21 cellular contexts compared by ENCODE assay signal in the genomic region with DNA sequence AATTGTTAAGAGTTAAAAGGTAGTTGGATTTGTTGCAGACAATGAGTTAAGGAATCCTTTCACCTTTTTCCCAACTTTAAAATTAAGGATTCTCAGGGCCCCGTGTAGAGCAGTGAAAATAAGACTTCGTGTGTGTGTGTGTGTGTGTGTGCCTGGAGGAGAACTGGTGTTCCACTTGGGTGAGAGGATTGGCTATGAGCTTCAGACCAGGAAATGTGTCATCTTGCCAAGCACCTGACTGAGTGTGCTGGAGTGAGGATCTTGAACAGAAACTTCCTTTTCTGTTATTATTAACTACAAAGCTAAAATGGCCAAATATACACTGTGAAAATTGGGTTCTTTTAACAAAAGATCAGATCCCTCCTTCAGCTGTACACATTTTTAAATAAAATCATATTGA.
DNase-seq lines count a peak whose midpoint lies in the region; ATAC-seq, FAIRE-seq and TF ChIP-seq lines count a peak whose summit lies in the region.
"Had no signal": no experiment of that assay in that cellular context is flagged by ENCODE, and none has a peak within 500 bp of the region (broad histone marks: within the 10 kb centered on the region; RNA-seq: fewer than 3 reads in every experiment).

No MANE protein-coding gene starts in this region.

- H3K9me3 Mint-ChIP-seq in activated CD4-positive, alpha-beta memory T cell treated with anti-CD3 and anti-CD28 coated beads for 36 hours: peaks cover under 1% of the 10 kb centered on the region

- POLR2A ChIA-PET in activated CD4-positive, alpha-beta memory T cell treated with anti-CD3 and anti-CD28 coated beads for 36 hours (lab: Charles Lee): no interaction called here

- no peaks in the 10 kb centered on the region for H3K27me3 Mint-ChIP-seq in activated CD4-positive, alpha-beta memory T cell treated with anti-CD3 and anti-CD28 coated beads for 36 hours
- H3K27me3 Mint-ChIP-seq: CD4-positive, CD25-positive, alpha-beta regulatory T cell had no signal

- CTCF ChIA-PET in activated CD4-positive, alpha-beta memory T cell treated with anti-CD3 and anti-CD28 coated beads for 36 hours (lab: Charles Lee): no interaction called here

- H3K27ac ChIP-seq in foreskin keratinocyte: no peak overlapping the region
- no peak overlapping the region for H3K27ac ChIP-seq in thyroid gland
- H3K27ac ChIP-seq: SK-N-MC had no signal

- H3K4me1 ChIP-seq in foreskin keratinocyte (peaks cover 9% of the 10 kb centered on the region), thyroid gland (no peaks in the 10 kb centered on the region)
- H3K4me1 ChIP-seq: BE2C had no signal

- DNase-seq in HK-2 (ENCODE audit: unreplicated experiment): peak; percentile 17
- DNase-seq in RCC 7860 (ENCODE audit: low spot score): peak; percentile 5
- peak in 1 of 2 donors; percentile 39 for DNase-seq in foreskin keratinocyte
- DNase-seq in thyroid gland: peak; percentile 41 to 55
- DNase-seq in activated CD4-positive, alpha-beta memory T cell treated with anti-CD3 and anti-CD28 coated beads for 36 hours: no peak
- no peak for DNase-seq in middle frontal gyrus (ENCODE audit: extremely low spot score, low spot score)
- DNase-seq: BE2C; CD4-positive, CD25-positive, alpha-beta regulatory T cell; COR-L47; GOT3; KBM-7; MV-4-11; NCI-H1417; NCI-H187; NCI-H2227 treated with DMSO at 0.1 percent for 48 hours; NCI-H526; SHP77 had no signal

- TF ChIP-seq CTCF in foreskin keratinocyte (conservative IDR thresholded peaks at IDR 0.05) (no peak), thyroid gland (IDR thresholded peaks at IDR 0.05) (no peak)

- no peaks in the 10 kb centered on the region for H3K36me3 ChIP-seq in thyroid gland
- H3K36me3 ChIP-seq: BE2C had no signal

- peak; percentile 44 for FAIRE-seq in RCC 7860 (lab: Jason Lieb, UNC)
- FAIRE-seq: GM12891, HepG2 had no signal

- H3K4me3 Mint-ChIP-seq in activated CD4-positive, alpha-beta memory T cell treated with anti-CD3 and anti-CD28 coated beads for 36 hours: no peak overlapping the region
- H3K4me3 Mint-ChIP-seq: CD4-positive, CD25-positive, alpha-beta regulatory T cell had no signal

- ATAC-seq in foreskin keratinocyte (peak; percentile 23), GM18909 (IDR thresholded peaks at IDR 0.05; ENCODE audit: poor library complexity, unreplicated experiment) (no peak)
- ATAC-seq: HepG2 had no signal

- no peak overlapping the region for H3K27ac Mint-ChIP-seq in activated CD4-positive, alpha-beta memory T cell treated with anti-CD3 and anti-CD28 coated beads for 36 hours
- H3K27ac Mint-ChIP-seq: CD4-positive, CD25-positive, alpha-beta regulatory T cell had no signal

- H3K36me3 Mint-ChIP-seq in activated CD4-positive, alpha-beta memory T cell treated with anti-CD3 and anti-CD28 coated beads for 36 hours: no peaks in the 10 kb centered on the region
- H3K36me3 Mint-ChIP-seq: CD4-positive, CD25-positive, alpha-beta regulatory T cell had no signal

- intact Hi-C loops in thyroid gland (cut with DNase I): no loop called here
- intact Hi-C loops in activated CD4-positive, alpha-beta memory T cell treated with anti-CD3 and anti-CD28 coated beads for 36 hours (cut with micrococcal nuclease): no loop called here

- H3K27me3 ChIP-seq in foreskin keratinocyte: no peaks in the 10 kb centered on the region
- no peaks in the 10 kb centered on the region for H3K27me3 ChIP-seq in thyroid gland
- H3K27me3 ChIP-seq: BE2C had no signal

- TF ChIP-seq POLR2A in thyroid gland (IDR thresholded peaks at IDR 0.05): no peak

- H3K4me1 Mint-ChIP-seq in activated CD4-positive, alpha-beta memory T cell treated with anti-CD3 and anti-CD28 coated beads for 36 hours (ENCODE audit: low read depth): no peaks in the 10 kb centered on the region
- H3K4me1 Mint-ChIP-seq: CD4-positive, CD25-positive, alpha-beta regulatory T cell had no signal

- H3K4me3 ChIP-seq in thyroid gland (replicated peaks in 1 of 3): no peak overlapping the region
- H3K4me3 ChIP-seq: SK-N-MC had no signal

- H3K9me3 ChIP-seq in thyroid gland: no peaks in the 10 kb centered on the region
- H3K9me3 ChIP-seq: BE2C had no signal

- WGBS in thyroid gland, 2 donors: 22 to 44% methylated on average over 2 of the region's 2 CpGs

Comparison
In these comparisons a context has a peak if more than half of its experiments do, and no peak if none do; other contexts are left out.
1. DNase-seq: peak in HK-2 (single experiment), RCC 7860 (single experiment) and thyroid gland (2 of 2); none in activated CD4-positive, alpha-beta memory T cell treated with anti-CD3 and anti-CD28 coated beads for 36 hours (single experiment) and middle frontal gyrus (single experiment).